26 cellular contexts compared by ENCODE assay signal in genomic region chr10:72574636-72575035, GRCh38.
"Had no signal": no experiment of that assay in that cellular context is flagged by ENCODE, and none has a peak within 500 bp of the region (broad histone marks: within the 10 kb centered on the region; RNA-seq: fewer than 3 reads in every experiment).

No MANE protein-coding gene starts in this region.

- H2AFZ ChIP-seq: parathyroid adenoma had no signal

- H3K36me3 ChIP-seq: adrenal gland, ascending aorta, cardiac muscle cell, esophagus muscularis mucosa, spleen, uterus had no signal

- H3K9ac ChIP-seq: parathyroid adenoma had no signal

- H3K4me1 ChIP-seq: foreskin keratinocyte, spleen had no signal

- H3K27me3 ChIP-seq: adrenal gland, ascending aorta, cardiac muscle cell, esophagus muscularis mucosa, foreskin keratinocyte, spleen, uterus had no signal

- H3K9me3 ChIP-seq: adrenal gland, ascending aorta, esophagus muscularis mucosa, spleen, uterus had no signal

- H3K27ac ChIP-seq: adrenal gland, ascending aorta, cardiac muscle cell, esophagus muscularis mucosa, foreskin keratinocyte, parathyroid adenoma, spleen, uterus, VCaP had no signal

- DNase-seq: activated CD4-positive, alpha-beta T cell treated with anti-CD3 and anti-CD28 coated beads for 48 hours; activated CD4-positive, alpha-beta T cell treated with anti-CD3 and anti-CD28 coated beads, Interleukin-2, amount 50 U/mL, for 48 hours; activated CD8-positive, alpha-beta memory T cell treated with anti-CD3 and anti-CD28 coated beads for 24 hours; activated effector memory CD4-positive, alpha-beta T cell treated with anti-CD3 and anti-CD28 coated beads, Interleukin-2, amount 50 U/mL, for 16 hours; activated naive CD4-positive, alpha-beta T cell treated with anti-CD3 and anti-CD28 coated beads for 36 hours; activated naive CD8-positive, alpha-beta T cell treated with anti-CD3 and anti-CD28 coated beads for 36 hours; adrenal gland; cortex of kidney; endodermal cell; foreskin keratinocyte; glutamatergic neuron; kidney; left colon; naive thymus-derived CD8-positive, alpha-beta T cell; occipital lobe; right cardiac atrium; spleen; stimulated activated CD4-positive, alpha-beta T cell treated with anti-CD3 and anti-CD28 coated beads, Interleukin-2, amount 100 ng/mL, for 48 hours; stimulated activated naive CD8-positive, alpha-beta T cell treated with anti-CD3 and anti-CD28 coated beads, Interleukin-15, Interleukin-2, amounts not matched to agents 100 U/mL and 50 U/mL, for 24 hours; uterus had no signal

- FAIRE-seq: kidney, TTC549 had no signal

- H3K4me3 ChIP-seq: adrenal gland, ascending aorta, cardiac muscle cell, esophagus muscularis mucosa, spleen, uterus had no signal
